21 cellular contexts compared by ENCODE assay signal in the genomic region with DNA sequence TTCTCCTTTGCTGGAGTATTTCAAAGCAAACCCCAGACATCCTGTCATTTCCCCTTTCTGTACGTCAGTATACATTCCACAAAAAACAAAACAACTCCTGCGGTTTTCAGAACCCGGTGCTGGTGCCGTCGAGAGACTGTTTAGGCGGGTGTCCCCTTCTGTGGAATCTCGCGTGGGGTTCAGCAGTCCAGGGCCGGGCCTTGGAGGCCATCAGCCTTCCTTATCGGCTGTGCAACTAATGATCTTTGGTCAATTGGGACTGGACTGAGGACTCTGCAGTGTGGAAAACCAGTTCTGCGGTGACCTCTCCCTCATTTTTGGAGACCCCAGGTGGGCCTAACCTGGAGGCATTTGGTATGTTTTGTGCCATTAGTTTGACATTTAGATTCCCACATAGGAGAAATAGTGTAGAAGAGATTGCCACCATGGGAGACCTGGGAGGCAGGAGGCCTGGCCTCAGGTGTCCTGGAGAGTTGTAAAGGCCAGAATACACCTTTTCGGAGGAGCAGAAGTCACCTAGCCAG.
A peak's percentile ranks its signal among the peaks of the same experiment; 100 is the strongest.
DNase-seq lines count a peak whose midpoint lies in the region; ATAC-seq and TF ChIP-seq lines count a peak whose summit lies in the region.
"Had no signal": no experiment of that assay in that cellular context is flagged by ENCODE, and none has a peak within 500 bp of the region (broad histone marks: within the 10 kb centered on the region; RNA-seq: fewer than 3 reads in every experiment).

No MANE protein-coding gene starts in this region.

- intact Hi-C loops in left cardiac atrium (cut with DNase I) (no loop called here), psoas muscle (cut with DNase I) (no loop called here)

- CTCF ChIA-PET in SK-N-SH (lab: Yijun Ruan, JAX): no interaction called here

- DNase-seq in right atrium auricular region (ENCODE audit: low spot score) (peak; percentile 44), left cardiac atrium (no peak), brain microvascular endothelial cell (peak; percentile 63), memory B cell (ENCODE audit: low spot score in 2 of 2) (no peak), SK-N-SH (no peak), psoas muscle (no peak)
- DNase-seq in stimulated activated CD4-positive, alpha-beta T cell treated with anti-CD3 and anti-CD28 coated beads, Interleukin-2, amount 100 ng/mL, for 24 hours: no peak
- DNase-seq: Calu3, DMS53, Karpas-422, NCI-H1417 treated with DMSO at 0.1 percent for 48 hours, NCI-H187 treated with DMSO at 0.1 percent for 48 hours, NCI-H2227 treated with DMSO at 0.1 percent for 48 hours, NCI-H524, NCI-H82, OCI-M1 had no signal

- H3K4me3 Mint-ChIP-seq in memory B cell: no peak overlapping the region
- H3K4me3 Mint-ChIP-seq: CD4-positive, alpha-beta T cell; GM23338; IgD-negative memory B cell had no signal

- H3K4me2 ChIP-seq in SK-N-SH: no peak overlapping the region
- H3K4me2 ChIP-seq: A549, GM23338 had no signal

- peaks cover 38% of the 10 kb centered on the region for H3K36me3 Mint-ChIP-seq in memory B cell

- no peak overlapping the region for H3K9ac ChIP-seq in SK-N-SH

- H4K20me1 ChIP-seq in SK-N-SH (ENCODE audit: insufficient read depth): peaks cover 15% of the 10 kb centered on the region

- no peaks in the 10 kb centered on the region for H3K9me3 ChIP-seq in right atrium auricular region
- no peaks in the 10 kb centered on the region for H3K9me3 ChIP-seq in SK-N-SH
- H3K9me3 ChIP-seq in psoas muscle: no peaks in the 10 kb centered on the region
- H3K9me3 ChIP-seq: A549 had no signal

- H3K27ac Mint-ChIP-seq in memory B cell: peak overlapping the region; percentile 65
- H3K27ac Mint-ChIP-seq: CD4-positive, alpha-beta T cell; GM23338 had no signal

- H3K9me3 Mint-ChIP-seq in memory B cell: no peaks in the 10 kb centered on the region
- H3K9me3 Mint-ChIP-seq: CD4-positive, alpha-beta T cell; GM23338; IgD-negative memory B cell had no signal

- WGBS in SK-N-SH (ENCODE audit: low lambda C conversion rate): 98% methylated on average over 12 of the region's 12 CpGs
- 94 to 95% (median 94%) methylated on average over 12 of the region's 12 CpGs for WGBS in psoas muscle, 3 donors

- H3K4me1 ChIP-seq in right atrium auricular region (peaks cover 0 to 9% of the 10 kb centered on the region in 2 donors), SK-N-SH (ENCODE audit: control insufficient read depth in 1 of 2, insufficient read depth in 2 of 2, low read depth in 1 of 2, low read length in 1 of 2) (peaks cover 0 to 28% of the 10 kb centered on the region in 2 experiments; a peak in 2 of 4 replicates), psoas muscle (peaks cover 11% of the 10 kb centered on the region)

- no peak for TF ChIP-seq CTCF in right atrium auricular region (IDR thresholded peaks at IDR 0.05)
- TF ChIP-seq CTCF in brain microvascular endothelial cell (IDR thresholded peaks at IDR 0.05; ENCODE audit: low read depth, low read length, missing control alignments): no peak
- TF ChIP-seq CTCF in SK-N-SH (IDR thresholded peaks at IDR 0.05): no peak
- no peak for TF ChIP-seq CTCF in psoas muscle (IDR thresholded peaks at IDR 0.05)

- no peaks in the 10 kb centered on the region for H3F3A ChIP-seq in SK-N-SH (replicated peaks; ENCODE audit: insufficient read depth)

- in situ Hi-C loops in brain microvascular endothelial cell (cut with HindIII; ENCODE audit: low pct_ligation_motif_present, low sequenced_read_pairs): no loop called here

- H3K4me3 ChIP-seq in right atrium auricular region: no peak overlapping the region
- no peak overlapping the region for H3K4me3 ChIP-seq in brain microvascular endothelial cell (ENCODE audit: low read depth, low read length)
- H3K4me3 ChIP-seq in SK-N-SH (ENCODE audit: low read depth in 2 of 2, low read length in 1 of 2): no peak overlapping the region
- H3K4me3 ChIP-seq in psoas muscle: no peak overlapping the region
- H3K4me3 ChIP-seq: A549, GM23338 had no signal

- no peaks in the 10 kb centered on the region for H3K27me3 Mint-ChIP-seq in memory B cell
- H3K27me3 Mint-ChIP-seq: CD4-positive, alpha-beta T cell; IgD-negative memory B cell had no signal

- POLR2A ChIA-PET in SK-N-SH (lab: Yijun Ruan, JAX): no interaction called here

- TF ChIP-seq RAD21 in SK-N-SH (IDR thresholded peaks at IDR 0.05; ENCODE audit: low read length): no peak

- no peaks in the 10 kb centered on the region for H3K9me2 ChIP-seq in SK-N-SH

- no peaks in the 10 kb centered on the region for H3K36me3 ChIP-seq in right atrium auricular region
- no peaks in the 10 kb centered on the region for H3K36me3 ChIP-seq in brain microvascular endothelial cell (replicated peaks)
- peaks cover 0 to 8% of the 10 kb centered on the region in 2 experiments for H3K36me3 ChIP-seq in SK-N-SH (replicated peaks in 1 of 2; ENCODE audit: control insufficient read depth in 1 of 2, insufficient read depth in 2 of 2, low read length in 1 of 2)
- H3K36me3 ChIP-seq in psoas muscle (ENCODE audit: insufficient read depth in 1 of 2, low read depth in 1 of 2): no peaks in the 10 kb centered on the region

- peaks cover 24% of the 10 kb centered on the region for H3K4me1 Mint-ChIP-seq in memory B cell

- no peak for ATAC-seq in left cardiac atrium
- no peak for ATAC-seq in memory B cell (ENCODE audit: low read depth)
- no peak for ATAC-seq in psoas muscle
- ATAC-seq: A549, GM23338, HCT116 had no signal

- H3K27me3 ChIP-seq in right atrium auricular region (no peaks in the 10 kb centered on the region), brain microvascular endothelial cell (replicated peaks) (no peaks in the 10 kb centered on the region), SK-N-SH (ENCODE audit: insufficient read depth) (no peaks in the 10 kb centered on the region), psoas muscle (ENCODE audit: insufficient read depth in 3 of 3, low read length in 2 of 3) (no peaks in the 10 kb centered on the region)

- H2AFZ ChIP-seq in SK-N-SH (ENCODE audit: low read depth): no peak overlapping the region
- H2AFZ ChIP-seq: GM23338 had no signal

- no peak for TF ChIP-seq EP300 in SK-N-SH (IDR thresholded peaks at IDR 0.05; ENCODE audit: borderline replicate concordance in 1 of 2, low read depth in 1 of 2, low read length in 1 of 2)

- H3K79me2 ChIP-seq in SK-N-SH (ENCODE audit: insufficient read depth): peaks cover 11% of the 10 kb centered on the region; the same call in 1 of the 2 replicates

- H3K27ac ChIP-seq in right atrium auricular region (no peak overlapping the region), brain microvascular endothelial cell (peak overlapping the region; percentile 31), SK-N-SH (ENCODE audit: low read depth in 2 of 2, low read length in 1 of 2) (no peak overlapping the region), psoas muscle (no peak overlapping the region)
- H3K27ac ChIP-seq: A549 had no signal

TF ChIP-seq in SK-N-SH, 30 proteins besides CTCF, POLR2A, EP300 and RAD21:
- TF ChIP-seq TCF12 (IDR thresholded peaks at IDR 0.05): no peak
- TF ChIP-seq, protein P1, sequence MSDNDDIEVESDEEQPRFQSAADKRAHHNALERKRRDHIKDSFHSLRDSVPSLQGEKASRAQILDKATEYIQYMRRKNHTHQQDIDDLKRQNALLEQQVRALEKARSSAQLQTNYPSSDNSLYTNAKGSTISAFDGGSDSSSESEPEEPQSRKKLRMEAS (IDR thresholded peaks at IDR 0.05; ENCODE audit: low read depth): no peak
- no peak for TF ChIP-seq FOXJ3 (CRISPR knock-in tag; IDR thresholded peaks at IDR 0.05)
- TF ChIP-seq, protein P2, sequence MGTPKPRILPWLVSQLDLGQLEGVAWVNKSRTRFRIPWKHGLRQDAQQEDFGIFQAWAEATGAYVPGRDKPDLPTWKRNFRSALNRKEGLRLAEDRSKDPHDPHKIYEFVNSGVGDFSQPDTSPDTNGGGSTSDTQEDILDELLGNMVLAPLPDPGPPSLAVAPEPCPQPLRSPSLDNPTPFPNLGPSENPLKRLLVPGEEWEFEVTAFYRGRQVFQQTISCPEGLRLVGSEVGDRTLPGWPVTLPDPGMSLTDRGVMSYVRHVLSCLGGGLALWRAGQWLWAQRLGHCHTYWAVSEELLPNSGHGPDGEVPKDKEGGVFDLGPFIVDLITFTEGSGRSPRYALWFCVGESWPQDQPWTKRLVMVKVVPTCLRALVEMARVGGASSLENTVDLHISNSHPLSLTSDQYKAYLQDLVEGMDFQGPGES (IDR thresholded peaks at IDR 0.05; ENCODE audit: low read depth, low read length): no peak
- TF ChIP-seq SIN3A (IDR thresholded peaks at IDR 0.05; ENCODE audit: borderline replicate concordance, low read depth, low read length): no peak
- TF ChIP-seq YY1 (IDR thresholded peaks at IDR 0.05; ENCODE audit: low read depth): no peak
- no peak for TF ChIP-seq RFX5 (IDR thresholded peaks at IDR 0.05; ENCODE audit: low read length)
- TF ChIP-seq, protein P3, sequence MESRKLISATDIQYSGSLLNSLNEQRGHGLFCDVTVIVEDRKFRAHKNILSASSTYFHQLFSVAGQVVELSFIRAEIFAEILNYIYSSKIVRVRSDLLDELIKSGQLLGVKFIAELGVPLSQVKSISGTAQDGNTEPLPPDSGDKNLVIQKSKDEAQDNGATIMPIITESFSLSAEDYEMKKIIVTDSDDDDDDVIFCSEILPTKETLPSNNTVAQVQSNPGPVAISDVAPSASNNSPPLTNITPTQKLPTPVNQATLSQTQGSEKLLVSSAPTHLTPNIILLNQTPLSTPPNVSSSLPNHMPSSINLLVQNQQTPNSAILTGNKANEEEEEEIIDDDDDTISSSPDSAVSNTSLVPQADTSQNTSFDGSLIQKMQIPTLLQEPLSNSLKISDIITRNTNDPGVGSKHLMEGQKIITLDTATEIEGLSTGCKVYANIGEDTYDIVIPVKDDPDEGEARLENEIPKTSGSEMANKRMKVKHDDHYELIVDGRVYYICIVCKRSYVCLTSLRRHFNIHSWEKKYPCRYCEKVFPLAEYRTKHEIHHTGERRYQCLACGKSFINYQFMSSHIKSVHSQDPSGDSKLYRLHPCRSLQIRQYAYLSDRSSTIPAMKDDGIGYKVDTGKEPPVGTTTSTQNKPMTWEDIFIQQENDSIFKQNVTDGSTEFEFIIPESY (IDR thresholded peaks at IDR 0.05; ENCODE audit: borderline replicate concordance, low read depth): no peak
TF ChIP-seq in SK-N-SH: peak in this region for 0.

Comparison
In these comparisons a context has a peak if more than half of its experiments do, and no peak if none do; other contexts are left out.
1. DNase-seq: peak in right atrium auricular region (single experiment) and brain microvascular endothelial cell (single experiment); none in left cardiac atrium (single experiment), memory B cell (0 of 2), SK-N-SH (single experiment), psoas muscle (0 of 2) and stimulated activated CD4-positive, alpha-beta T cell treated with anti-CD3 and anti-CD28 coated beads, Interleukin-2, amount 100 ng/mL, for 24 hours (0 of 2).